In genomic region chr4:76748649-76749048, GRCh38 we compare ENCODE assay signal across 8 cellular contexts.
DNase-seq lines count a peak whose midpoint lies in the region; ATAC-seq, FAIRE-seq and TF ChIP-seq lines count a peak whose summit lies in the region.

No MANE protein-coding gene starts in this region.

- intact Hi-C loops in colonic mucosa (cut with DNase I), result loop anchor here (2.0 to 5.0 kb wide), 2 partner anchors 238 to 316 kb away; no protein-coding TSS in a partner anchor
- intact Hi-C loops in prostate gland (cut with DNase I), result loop anchor here (2.0 kb wide), 1 partner anchor 238 kb away; no protein-coding TSS in a partner anchor

- no peaks in the 10 kb centered on the region for H3K27me3 ChIP-seq in colonic mucosa
- H3K27me3 ChIP-seq in prostate gland (replicated peaks; ENCODE audit: insufficient read depth), result no peaks in the 10 kb centered on the region
- no peaks in the 10 kb centered on the region for H3K27me3 ChIP-seq in gastroesophageal sphincter

- POLR2A ChIA-PET in A549 (lab: Yijun Ruan, JAX), result no interaction called here

- H3K4me2 ChIP-seq in A549, result peak overlapping the region; percentile 18; the same call in 1 of the 3 replicates

- TF ChIP-seq EP300 in A549 (IDR thresholded peaks at IDR 0.05) (no peak), gastroesophageal sphincter (IDR thresholded peaks at IDR 0.05) (no peak)

- no peaks in the 10 kb centered on the region for H3K36me3 ChIP-seq in colonic mucosa
- no peaks in the 10 kb centered on the region for H3K36me3 ChIP-seq in prostate gland
- no peaks in the 10 kb centered on the region for H3K36me3 ChIP-seq in gastroesophageal sphincter

- H3K9me3 ChIP-seq in A549, result 0 out of 3 replicates have a peak, but pooled peaks cover 4% of the 10 kb centered on the region
- H3K9me3 ChIP-seq in colonic mucosa, result no peaks in the 10 kb centered on the region
- no peaks in the 10 kb centered on the region for H3K9me3 ChIP-seq in prostate gland
- no peaks in the 10 kb centered on the region for H3K9me3 ChIP-seq in gastroesophageal sphincter

- H3K9ac ChIP-seq in colonic mucosa (ENCODE audit: low read depth in 2 of 2, low read length in 2 of 2), result no peak overlapping the region

- TF ChIP-seq POLR2A in A549 (IDR thresholded peaks at IDR 0.05; ENCODE audit: low read length), result no peak
- no peak for TF ChIP-seq POLR2A in GM12891 (IDR thresholded peaks at IDR 0.05; ENCODE audit: low read depth, low read length)
- no peak for TF ChIP-seq POLR2A in prostate gland (IDR thresholded peaks at IDR 0.05)
- TF ChIP-seq POLR2A in gastroesophageal sphincter (IDR thresholded peaks at IDR 0.05), result no peak

- H3K27ac ChIP-seq in A549 (peak overlapping the region in 1 of 2 experiments; percentile 28; a peak in 1 of 6 replicates), colonic mucosa (no peak overlapping the region), prostate gland (peak overlapping the region in 1 of 2 donors; percentile 22), gastroesophageal sphincter (no peak overlapping the region)

- WGBS in A549 (ENCODE audit: missing lambda C conversion rate), result 13% methylated on average over 6 of the region's 6 CpGs
- 31% methylated on average over 6 of the region's 6 CpGs for WGBS in prostate gland
- WGBS in gastroesophageal sphincter (ENCODE audit: low coverage in 1 of 2), 2 donors, result 37 to 50% methylated on average over 3 to 6 of the region's 6 CpGs

- H3K4me1 ChIP-seq in A549, result peaks cover 34% of the 10 kb centered on the region
- H3K4me1 ChIP-seq in colonic mucosa, result no peaks in the 10 kb centered on the region
- no peaks in the 10 kb centered on the region for H3K4me1 ChIP-seq in prostate gland (replicated peaks)
- H3K4me1 ChIP-seq in gastroesophageal sphincter, result peaks cover 3 to 50% (median 7%) of the 10 kb centered on the region in 3 donors

- TF ChIP-seq CTCF in A549 (IDR thresholded peaks at IDR 0.05) (peak; percentile 53), colonic mucosa (IDR thresholded peaks at IDR 0.05) (no peak), prostate gland (IDR thresholded peaks at IDR 0.05) (peak in 3 of 4 experiments; percentile 18 to 46 (median 23)), gastroesophageal sphincter (IDR thresholded peaks at IDR 0.05) (peak in 1 of 4 experiments; percentile 51)

- CTCF ChIA-PET in A549 (lab: Yijun Ruan, JAX), result no interaction called here

- ATAC-seq in A549 (peak in 1 of 2 experiments; percentile 62; a peak in 2 of 6 replicates), gastroesophageal sphincter (no peak), GM21717 (IDR thresholded peaks at IDR 0.05; ENCODE audit: unreplicated experiment) (no peak), GM21529 (IDR thresholded peaks at IDR 0.05; ENCODE audit: unreplicated experiment) (no peak)

- no peak for FAIRE-seq in A549 (lab: Jason Lieb, UNC)
- FAIRE-seq in GM12891 (lab: Jason Lieb, UNC), result peak; percentile 56

- DNase-seq in A549 (ENCODE audit: low read depth in 1 of 2, low spot score in 1 of 2) (peak; percentile 13 to 51), GM12891 (ENCODE audit: insufficient read length, low spot score) (no peak), NCI-H510A treated with DMSO at 0.1 percent for 48 hours (lab: John Stamatoyannopoulos, UW) (peak; percentile 64), colonic mucosa (peak; percentile 76), prostate gland (ENCODE audit: low spot score) (peak; percentile 52)

- no peak overlapping the region for H3K4me3 ChIP-seq in A549
- no peak overlapping the region for H3K4me3 ChIP-seq in colonic mucosa
- H3K4me3 ChIP-seq in prostate gland, result no peak overlapping the region
- H3K4me3 ChIP-seq in gastroesophageal sphincter, result no peak overlapping the region

- peak; percentile 69 to 74 for TF ChIP-seq RAD21 in A549 (conservative IDR thresholded peaks at IDR 0.05 in 1 of 2, IDR thresholded peaks at IDR 0.05 in 1 of 2)

TF ChIP-seq in A549, 52 proteins besides CTCF, POLR2A, EP300 and RAD21 (continues in another document):
- TF ChIP-seq, protein P1, sequence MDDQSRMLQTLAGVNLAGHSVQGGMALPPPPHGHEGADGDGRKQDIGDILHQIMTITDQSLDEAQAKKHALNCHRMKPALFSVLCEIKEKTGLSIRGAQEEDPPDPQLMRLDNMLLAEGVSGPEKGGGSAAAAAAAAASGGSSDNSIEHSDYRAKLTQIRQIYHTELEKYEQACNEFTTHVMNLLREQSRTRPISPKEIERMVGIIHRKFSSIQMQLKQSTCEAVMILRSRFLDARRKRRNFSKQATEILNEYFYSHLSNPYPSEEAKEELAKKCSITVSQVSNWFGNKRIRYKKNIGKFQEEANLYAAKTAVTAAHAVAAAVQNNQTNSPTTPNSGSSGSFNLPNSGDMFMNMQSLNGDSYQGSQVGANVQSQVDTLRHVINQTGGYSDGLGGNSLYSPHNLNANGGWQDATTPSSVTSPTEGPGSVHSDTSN (IDR thresholded peaks at IDR 0.05), result no peak
- TF ChIP-seq RNF2 (IDR thresholded peaks at IDR 0.05; ENCODE audit: borderline replicate concordance, low read depth), result no peak
- TF ChIP-seq CEBPB (IDR thresholded peaks at IDR 0.05), result no peak
- TF ChIP-seq ZC3H11A (IDR thresholded peaks at IDR 0.05), result no peak
- TF ChIP-seq TP53 (CRISPR knock-in tag; IDR thresholded peaks at IDR 0.05), result no peak
- TF ChIP-seq FOSB (CRISPR knock-in tag; IDR thresholded peaks at IDR 0.05), result no peak
- peak; percentile 81 for TF ChIP-seq GATA3 (IDR thresholded peaks at IDR 0.05; ENCODE audit: borderline replicate concordance)
- peak; percentile 69 for TF ChIP-seq SMC3 (IDR thresholded peaks at IDR 0.05)
- TF ChIP-seq, protein P2, sequence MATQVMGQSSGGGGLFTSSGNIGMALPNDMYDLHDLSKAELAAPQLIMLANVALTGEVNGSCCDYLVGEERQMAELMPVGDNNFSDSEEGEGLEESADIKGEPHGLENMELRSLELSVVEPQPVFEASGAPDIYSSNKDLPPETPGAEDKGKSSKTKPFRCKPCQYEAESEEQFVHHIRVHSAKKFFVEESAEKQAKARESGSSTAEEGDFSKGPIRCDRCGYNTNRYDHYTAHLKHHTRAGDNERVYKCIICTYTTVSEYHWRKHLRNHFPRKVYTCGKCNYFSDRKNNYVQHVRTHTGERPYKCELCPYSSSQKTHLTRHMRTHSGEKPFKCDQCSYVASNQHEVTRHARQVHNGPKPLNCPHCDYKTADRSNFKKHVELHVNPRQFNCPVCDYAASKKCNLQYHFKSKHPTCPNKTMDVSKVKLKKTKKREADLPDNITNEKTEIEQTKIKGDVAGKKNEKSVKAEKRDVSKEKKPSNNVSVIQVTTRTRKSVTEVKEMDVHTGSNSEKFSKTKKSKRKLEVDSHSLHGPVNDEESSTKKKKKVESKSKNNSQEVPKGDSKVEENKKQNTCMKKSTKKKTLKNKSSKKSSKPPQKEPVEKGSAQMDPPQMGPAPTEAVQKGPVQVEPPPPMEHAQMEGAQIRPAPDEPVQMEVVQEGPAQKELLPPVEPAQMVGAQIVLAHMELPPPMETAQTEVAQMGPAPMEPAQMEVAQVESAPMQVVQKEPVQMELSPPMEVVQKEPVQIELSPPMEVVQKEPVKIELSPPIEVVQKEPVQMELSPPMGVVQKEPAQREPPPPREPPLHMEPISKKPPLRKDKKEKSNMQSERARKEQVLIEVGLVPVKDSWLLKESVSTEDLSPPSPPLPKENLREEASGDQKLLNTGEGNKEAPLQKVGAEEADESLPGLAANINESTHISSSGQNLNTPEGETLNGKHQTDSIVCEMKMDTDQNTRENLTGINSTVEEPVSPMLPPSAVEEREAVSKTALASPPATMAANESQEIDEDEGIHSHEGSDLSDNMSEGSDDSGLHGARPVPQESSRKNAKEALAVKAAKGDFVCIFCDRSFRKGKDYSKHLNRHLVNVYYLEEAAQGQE (IDR thresholded peaks at IDR 0.05), result no peak

TF ChIP-seq in GM12891, 5 proteins besides CTCF, POLR2A, EP300 and RAD21:
- TF ChIP-seq POLR2AphosphoS5 (IDR thresholded peaks at IDR 0.05; ENCODE audit: low read depth, low read length) (no peak), SPI1 (IDR thresholded peaks at IDR 0.05; ENCODE audit: low read depth, low read length) (no peak), POU2F2 (IDR thresholded peaks at IDR 0.05; ENCODE audit: low read depth, low read length) (no peak), PAX5 (IDR thresholded peaks at IDR 0.05; ENCODE audit: insufficient read depth, low read length, severe bottlenecking) (no peak), TAF1 (IDR thresholded peaks at IDR 0.05; ENCODE audit: low read depth, low read length) (no peak)
TF ChIP-seq in GM12891: peak in this region for 0.
